In genomic region chr14:58098507-58098906, GRCh38 we compare ENCODE assay signal across 1 cellular context.
TF ChIP-seq lines count a peak whose summit lies in the region.

No MANE protein-coding gene starts in this region.

TF ChIP-seq in H1, 55 proteins besides CTCF, POLR2A, EP300 and RAD21:
- TF ChIP-seq TAF1 (IDR thresholded peaks at IDR 0.05; ENCODE audit: low read depth, low read length) (no peak), YY1 (IDR thresholded peaks at IDR 0.05; ENCODE audit: low read depth, low read length) (0 out of 2 replicates have a peak, but pooled peaks have one; percentile 8)
